ENCODE assay signal across 26 cellular contexts in genomic region chr9:36025751-36026150, GRCh38.
"Had no signal": no experiment of that assay in that cellular context is flagged by ENCODE, and none has a peak within 500 bp of the region (broad histone marks: within the 10 kb centered on the region; RNA-seq: fewer than 3 reads in every experiment).

No MANE protein-coding gene starts in this region.

- H3K9me3 Mint-ChIP-seq: memory B cell; natural killer cell; stimulated activated memory B cell treated with anti-CD40 and anti-IgM and Interleukin-4, amounts not matched to agents 10 μg/mL and 1 μg/mL and 100 μg/mL, for 72 hours; type B pancreatic cell had no signal

- DNase-seq: dorsolateral prefrontal cortex; effector CD4-positive, alpha-beta T cell; foreskin melanocyte; glutamatergic neuron; heart right ventricle; hippocampal formation; left ventricle myocardium superior; lower lobe of right lung; natural killer cell; occipital lobe; ovary; posterior cingulate gyrus; psoas muscle; right cardiac atrium; sigmoid colon; spleen; stimulated activated CD4-positive, alpha-beta T cell treated with anti-CD3 and anti-CD28 coated beads, Interleukin-4, amount 100 ng/mL, for 4 hours; stimulated activated naive CD8-positive, alpha-beta T cell treated with anti-CD3 and anti-CD28 coated beads, Interleukin-15, Interleukin-2, amounts not matched to agents 100 U/mL and 50 U/mL, for 24 hours; substantia nigra; testis; tibial artery had no signal

- H3K36me3 Mint-ChIP-seq: memory B cell; natural killer cell; stimulated activated memory B cell treated with anti-CD40 and anti-IgM and Interleukin-4, amounts not matched to agents 10 μg/mL and 1 μg/mL and 100 μg/mL, for 72 hours; type B pancreatic cell had no signal

- H3K4me3 Mint-ChIP-seq: memory B cell; natural killer cell; stimulated activated memory B cell treated with anti-CD40 and anti-IgM and Interleukin-4, amounts not matched to agents 10 μg/mL and 1 μg/mL and 100 μg/mL, for 72 hours; type B pancreatic cell had no signal

- H3K27me3 Mint-ChIP-seq: stimulated activated memory B cell treated with anti-CD40 and anti-IgM and Interleukin-4, amounts not matched to agents 10 μg/mL and 1 μg/mL and 100 μg/mL, for 72 hours had no signal

- H3K27ac Mint-ChIP-seq: memory B cell; natural killer cell; stimulated activated memory B cell treated with anti-CD40 and anti-IgM and Interleukin-4, amounts not matched to agents 10 μg/mL and 1 μg/mL and 100 μg/mL, for 72 hours; type B pancreatic cell had no signal

- ATAC-seq: heart right ventricle; left ventricle myocardium superior; lower lobe of right lung; natural killer cell; psoas muscle; right cardiac atrium; stimulated activated memory B cell treated with anti-CD40 and anti-IgM and Interleukin-4, amounts not matched to agents 10 μg/mL and 1 μg/mL and 100 μg/mL, for 72 hours; stimulated activated naive CD8-positive, alpha-beta T cell treated with anti-CD3 and anti-CD28 coated beads, Interleukin-15, Interleukin-2, amounts not matched to agents 100 U/mL and 50 U/mL, for 24 hours had no signal

- H3K9me3 ChIP-seq: esophagus muscularis mucosa, heart right ventricle, lower lobe of right lung, ovary, psoas muscle, sigmoid colon, spleen, testis, tibial artery had no signal

- H3K27ac ChIP-seq: dorsolateral prefrontal cortex, esophagus muscularis mucosa, heart right ventricle, lower lobe of right lung, ovary, psoas muscle, sigmoid colon, skin epidermis, spleen, testis, tibial artery had no signal
